1 cellular context compared by ENCODE assay signal in the genomic region with DNA sequence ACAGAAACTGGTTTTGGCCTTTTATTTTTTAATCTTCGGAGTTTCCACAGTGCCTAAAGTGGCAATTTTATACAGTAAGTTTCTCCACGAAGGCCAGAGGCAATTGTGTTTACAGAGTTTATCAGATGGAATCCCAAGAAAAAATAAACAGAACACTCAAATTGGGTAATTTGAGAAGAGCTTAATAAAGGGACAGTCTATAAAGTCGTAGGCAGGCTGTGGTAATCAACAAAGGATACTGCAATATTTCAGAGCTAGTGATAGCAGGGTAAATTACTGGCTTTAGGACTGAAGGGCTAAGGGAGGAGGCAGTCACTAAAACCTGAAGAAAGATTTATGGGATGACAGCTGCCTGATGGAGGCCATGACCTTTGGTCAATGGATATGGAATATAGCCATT. TPM values are rescaled to one million over a fixed set of nuclear protein-coding genes. Genes with fewer than 3 reads are reported as not detected.
"Had no signal": no experiment of that assay in that cellular context is flagged by ENCODE, and none has a peak within 500 bp of the region (broad histone marks: within the 10 kb centered on the region; RNA-seq: fewer than 3 reads in every experiment).

No MANE protein-coding gene starts in this region.

RNA-seq across cellular contexts. Expression of a gene that starts 14.3 kb away (rescaled TPM):
- total RNA-seq: HT-29 had no signal
